ENCODE assay signal across 9 cellular contexts in genomic region chr19:19517235-19517619, GRCh38. TPM values are rescaled to one million over a fixed set of nuclear protein-coding genes. Genes with fewer than 3 reads are reported as not detected.
A peak's percentile ranks its signal among the peaks of the same experiment; 100 is the strongest.
DNase-seq lines count a peak whose midpoint lies in the region; ATAC-seq and TF ChIP-seq lines count a peak whose summit lies in the region.
"Had no signal": no experiment of that assay in that cellular context is flagged by ENCODE, and none has a peak within 500 bp of the region (broad histone marks: within the 10 kb centered on the region; RNA-seq: fewer than 3 reads in every experiment).

No MANE protein-coding gene starts in this region.

- H3K36me3 ChIP-seq in thyroid gland = no peaks in the 10 kb centered on the region

- CTCF ChIA-PET in activated CD8-positive, alpha-beta memory T cell treated with anti-CD3 and anti-CD28 coated beads, Interleukin-2, amount 10 ng/mL, durations not matched to agents 7 days and 5 days (lab: Charles Lee) = interaction anchor here (1.9 kb wide), 1 partner anchor 37 kb away, joined by 6 read pairs; no protein-coding TSS in a partner anchor
- CTCF ChIA-PET in WTC11 (lab: Charles Lee) = interaction anchor here (1.6 to 2.5 kb wide), 2 partner anchors 37 to 150 kb away, joined by 5 to 12 read pairs; no protein-coding TSS in a partner anchor

- 78 to 80% methylated on average over 10 of the region's 10 CpGs for WGBS in thyroid gland, 2 donors

- no peak for ATAC-seq in activated CD8-positive, alpha-beta memory T cell treated with anti-CD3 and anti-CD28 coated beads, Interleukin-2, amount 10 ng/mL, durations not matched to agents 7 days and 5 days
- ATAC-seq in WTC11 = no peak
- ATAC-seq in stimulated activated effector memory CD8-positive, alpha-beta T cell treated with anti-CD3 and anti-CD28 coated beads, Interleukin-12 subunit alpha, Interleukin-12 subunit beta, amount 100 ng/mL, for 72 hours = no peak
- no peak for ATAC-seq in HG03565 (IDR thresholded peaks at IDR 0.05; ENCODE audit: unreplicated experiment)
- no peak for ATAC-seq in GM21619 (IDR thresholded peaks at IDR 0.05; ENCODE audit: unreplicated experiment)

- H3K4me3 Mint-ChIP-seq in activated CD8-positive, alpha-beta memory T cell treated with anti-CD3 and anti-CD28 coated beads, Interleukin-2, amount 10 ng/mL, durations not matched to agents 7 days and 5 days = peak overlapping the region; percentile 92
- H3K4me3 Mint-ChIP-seq in WTC11 = peak overlapping the region; percentile 90
- peak overlapping the region; percentile 88 for H3K4me3 Mint-ChIP-seq in stimulated activated effector memory CD8-positive, alpha-beta T cell treated with anti-CD3 and anti-CD28 coated beads, Interleukin-12 subunit alpha, Interleukin-12 subunit beta, amount 100 ng/mL, for 72 hours

- intact Hi-C loops in thyroid gland (cut with DNase I) = no loop called here

- no peaks in the 10 kb centered on the region for H3K27me3 ChIP-seq in thyroid gland

- TF ChIP-seq POLR2A in thyroid gland (IDR thresholded peaks at IDR 0.05) = no peak

- peaks cover 29% of the 10 kb centered on the region for H3K4me1 Mint-ChIP-seq in activated CD8-positive, alpha-beta memory T cell treated with anti-CD3 and anti-CD28 coated beads, Interleukin-2, amount 10 ng/mL, durations not matched to agents 7 days and 5 days
- peaks cover 4% of the 10 kb centered on the region; the same call in 1 of the 2 replicates for H3K4me1 Mint-ChIP-seq in WTC11
- H3K4me1 Mint-ChIP-seq in stimulated activated effector memory CD8-positive, alpha-beta T cell treated with anti-CD3 and anti-CD28 coated beads, Interleukin-12 subunit alpha, Interleukin-12 subunit beta, amount 100 ng/mL, for 72 hours = peaks cover 22% of the 10 kb centered on the region

- POLR2A ChIA-PET in WTC11 (lab: Charles Lee) = no interaction called here

- no peaks in the 10 kb centered on the region for H3K9me3 Mint-ChIP-seq in activated CD8-positive, alpha-beta memory T cell treated with anti-CD3 and anti-CD28 coated beads, Interleukin-2, amount 10 ng/mL, durations not matched to agents 7 days and 5 days (ENCODE audit: low read depth)
- no peaks in the 10 kb centered on the region for H3K9me3 Mint-ChIP-seq in WTC11
- no peaks in the 10 kb centered on the region for H3K9me3 Mint-ChIP-seq in stimulated activated effector memory CD8-positive, alpha-beta T cell treated with anti-CD3 and anti-CD28 coated beads, Interleukin-12 subunit alpha, Interleukin-12 subunit beta, amount 100 ng/mL, for 72 hours

- H3K27ac ChIP-seq in thyroid gland = no peak overlapping the region

- no peaks in the 10 kb centered on the region for H3K27me3 Mint-ChIP-seq in activated CD8-positive, alpha-beta memory T cell treated with anti-CD3 and anti-CD28 coated beads, Interleukin-2, amount 10 ng/mL, durations not matched to agents 7 days and 5 days
- H3K27me3 Mint-ChIP-seq in WTC11 (ENCODE audit: low read depth) = no peaks in the 10 kb centered on the region

- no peak for DNase-seq in activated CD8-positive, alpha-beta memory T cell treated with anti-CD3 and anti-CD28 coated beads, Interleukin-2, amount 10 ng/mL, durations not matched to agents 7 days and 5 days
- no peak for DNase-seq in activated CD8-positive, alpha-beta memory T cell treated with anti-CD3 and anti-CD28 coated beads, Interleukin-2, amount 50 U/mL, for 4 hours
- no peak for DNase-seq in WTC11 (ENCODE audit: low spot score)
- DNase-seq in fibroblast of the aortic adventitia (ENCODE audit: low read depth) = no peak
- no peak for DNase-seq in stimulated activated effector memory CD8-positive, alpha-beta T cell treated with anti-CD3 and anti-CD28 coated beads, Interleukin-12 subunit alpha, Interleukin-12 subunit beta, amount 100 ng/mL, for 72 hours (ENCODE audit: low spot score in 2 of 2)
- no peak for DNase-seq in thyroid gland
- DNase-seq: NCI-H187 had no signal

- peaks cover 32% of the 10 kb centered on the region for H3K36me3 Mint-ChIP-seq in activated CD8-positive, alpha-beta memory T cell treated with anti-CD3 and anti-CD28 coated beads, Interleukin-2, amount 10 ng/mL, durations not matched to agents 7 days and 5 days
- H3K36me3 Mint-ChIP-seq in WTC11 = peaks cover 20% of the 10 kb centered on the region
- peaks cover 71% of the 10 kb centered on the region for H3K36me3 Mint-ChIP-seq in stimulated activated effector memory CD8-positive, alpha-beta T cell treated with anti-CD3 and anti-CD28 coated beads, Interleukin-12 subunit alpha, Interleukin-12 subunit beta, amount 100 ng/mL, for 72 hours

- H3K9me3 ChIP-seq in thyroid gland = no peaks in the 10 kb centered on the region

- H3K27ac Mint-ChIP-seq in activated CD8-positive, alpha-beta memory T cell treated with anti-CD3 and anti-CD28 coated beads, Interleukin-2, amount 10 ng/mL, durations not matched to agents 7 days and 5 days = peak overlapping the region; percentile 94
- no peak overlapping the region for H3K27ac Mint-ChIP-seq in WTC11
- no peak overlapping the region for H3K27ac Mint-ChIP-seq in stimulated activated effector memory CD8-positive, alpha-beta T cell treated with anti-CD3 and anti-CD28 coated beads, Interleukin-12 subunit alpha, Interleukin-12 subunit beta, amount 100 ng/mL, for 72 hours

- TF ChIP-seq CTCF in WTC11 (IDR thresholded peaks at IDR 0.05) (no peak), fibroblast of the aortic adventitia (IDR thresholded peaks at IDR 0.05; ENCODE audit: insufficient read depth, low read length) (no peak), thyroid gland (IDR thresholded peaks at IDR 0.05) (no peak)

- H3K4me3 ChIP-seq in fibroblast of the aortic adventitia (ENCODE audit: low read depth, low read length) = peak overlapping the region; percentile 91
- peak overlapping the region in 1 of 3 donors; percentile 65 for H3K4me3 ChIP-seq in thyroid gland (replicated peaks in 1 of 3)

- peaks cover 15 to 25% of the 10 kb centered on the region in 2 donors for H3K4me1 ChIP-seq in thyroid gland

TF ChIP-seq in WTC11, 78 proteins besides CTCF, POLR2A, EP300 and RAD21:
- peak; percentile 52; the same call in 1 of the 2 replicates for TF ChIP-seq ZNF121 (CRISPR knock-in tag; IDR thresholded peaks at IDR 0.05)
- no peak for TF ChIP-seq ATF3 (CRISPR knock-in tag; conservative IDR thresholded peaks at IDR 0.05)

RNA-seq across cellular contexts. Expression of gene NDUFA13, which starts 1.2 kb away (rescaled TPM):
- total RNA-seq in activated CD8-positive, alpha-beta memory T cell treated with anti-CD3 and anti-CD28 coated beads, Interleukin-2, amount 10 ng/mL, durations not matched to agents 7 days and 5 days = 100 to 1,000 TPM; 372 to 417 TPM
- total RNA-seq in WTC11 (2021) (519 to 568 TPM (median 552 TPM) in 3 replicates), fibroblast of the aortic adventitia (ENCODE audit: low replicate concordance) (127 and 166 TPM in 2 replicates), thyroid gland (100 to 1,000 TPM in 1 of 4 donors, 10 to 100 TPM in 3; 32.8 to 265 (median 63.6) TPM)

RNA-seq across cellular contexts. Expression of gene TSSK6, which starts 1.9 kb away (rescaled TPM):
- total RNA-seq in activated CD8-positive, alpha-beta memory T cell treated with anti-CD3 and anti-CD28 coated beads, Interleukin-2, amount 10 ng/mL, durations not matched to agents 7 days and 5 days = 1 to 10 TPM; 4.2 to 6.3 TPM
- total RNA-seq in WTC11 (2021) (4.7 to 7.8 TPM (median 7.7 TPM) in 3 replicates), fibroblast of the aortic adventitia (ENCODE audit: low replicate concordance) (1.9 and 4.3 TPM in 2 replicates), thyroid gland (1 to 10 TPM; 1.8 to 7.7 (median 3.8) TPM)

RNA-seq across cellular contexts. Expression of gene YJEFN3, which starts 11.5 kb away (rescaled TPM):
- total RNA-seq in activated CD8-positive, alpha-beta memory T cell treated with anti-CD3 and anti-CD28 coated beads, Interleukin-2, amount 10 ng/mL, durations not matched to agents 7 days and 5 days = 1 to 10 TPM; 7.4 to 9.9 TPM
- total RNA-seq in WTC11 (2021) (10.2 to 11.9 TPM (median 11.1 TPM) in 3 replicates), fibroblast of the aortic adventitia (ENCODE audit: low replicate concordance) (0.45 and 1.4 TPM in 2 replicates), thyroid gland (1 to 10 TPM in 3 of 4 donors, not detected in 1; 1.9 to 7.2 (median 2.6) TPM)

RNA-seq across cellular contexts. Expression of gene CILP2, which starts 20.8 kb away (rescaled TPM):
- under 1 TPM; 0.12 to 0.15 TPM for total RNA-seq in activated CD8-positive, alpha-beta memory T cell treated with anti-CD3 and anti-CD28 coated beads, Interleukin-2, amount 10 ng/mL, durations not matched to agents 7 days and 5 days
- total RNA-seq in WTC11 (2021) (7.9 to 10.6 TPM (median 10.1 TPM) in 3 replicates), fibroblast of the aortic adventitia (ENCODE audit: low replicate concordance) (0.18 and 2.5 TPM in 2 replicates), thyroid gland (1 to 10 TPM in 3 of 4 donors, under 1 TPM in 1; 0.63 to 4.2 (median 2.4) TPM)
